In genomic region chr1:27489973-27490741, GRCh38 we compare ENCODE assay signal across 8 cellular contexts. TPM values are rescaled to one million over a fixed set of nuclear protein-coding genes. Genes with fewer than 3 reads are reported as not detected.
DNase-seq lines count a peak whose midpoint lies in the region; ATAC-seq, FAIRE-seq and TF ChIP-seq lines count a peak whose summit lies in the region.

TSS of gene WASF2 (minus strand) at chr1:27490167. CDS start at chr1:27428890, 61,277 bp downstream.

- H3K36me3 ChIP-seq in KOPT-K1 (ENCODE audit: insufficient read depth, low read length) (no peaks in the 10 kb centered on the region), esophagus muscularis mucosa (peaks cover 0 to 4% (median 0%) of the 10 kb centered on the region in 4 donors), muscle layer of duodenum (ENCODE audit: control insufficient read depth in 1 of 2, insufficient read depth in 2 of 2, low read length in 2 of 2) (no peaks in the 10 kb centered on the region)

- no peaks in the 10 kb centered on the region for H3K27me3 Mint-ChIP-seq in activated T-cell treated with anti-CD3 and anti-CD28 coated beads, Interleukin-2, amount 50 U/mL, for 72 hours (ENCODE audit: low read depth)

- no peaks in the 10 kb centered on the region for H3K27me3 ChIP-seq in esophagus muscularis mucosa
- H3K27me3 ChIP-seq in muscle layer of duodenum (ENCODE audit: low read depth, low read length), result no peaks in the 10 kb centered on the region

- ATAC-seq in GM21786 (IDR thresholded peaks at IDR 0.05; ENCODE audit: unreplicated experiment), result peak; percentile 75
- ATAC-seq in activated T-cell treated with anti-CD3 and anti-CD28 coated beads, Interleukin-2, amount 50 U/mL, for 72 hours (replicated peaks in 1 of 2), result peak; percentile 91 to 93

- H3K9me3 ChIP-seq in KOPT-K1 (ENCODE audit: insufficient read depth, low read length, poor library complexity, severe bottlenecking), result no peaks in the 10 kb centered on the region
- H3K9me3 ChIP-seq in esophagus muscularis mucosa, result no peaks in the 10 kb centered on the region
- no peaks in the 10 kb centered on the region for H3K9me3 ChIP-seq in muscle layer of duodenum (ENCODE audit: control insufficient read depth in 1 of 2, low read length in 2 of 2)

- H3K27ac Mint-ChIP-seq in activated T-cell treated with anti-CD3 and anti-CD28 coated beads, Interleukin-2, amount 50 U/mL, for 72 hours, result peak within 1 kb of the TSS; percentile 99

- TF ChIP-seq EP300 in esophagus muscularis mucosa (IDR thresholded peaks at IDR 0.05), result no peak

- peaks cover 5 to 7% of the 10 kb centered on the region in 2 donors for H3K36me3 Mint-ChIP-seq in activated T-cell treated with anti-CD3 and anti-CD28 coated beads, Interleukin-2, amount 50 U/mL, for 72 hours (ENCODE audit: insufficient read depth in 2 of 2)

- DNase-seq in DMS79 (lab: John Stamatoyannopoulos, UW) (peak; percentile 94), RCC 7860 (ENCODE audit: low spot score) (peak; percentile 92), esophagus muscularis mucosa (ENCODE audit: extremely low spot score) (peak; percentile 99)
- peak; percentile 98 for DNase-seq in activated T-cell treated with anti-CD3 and anti-CD28 coated beads, Interleukin-2, amount 50 U/mL, for 72 hours
- peak; percentile 96 for DNase-seq in stimulated activated CD8-positive, alpha-beta memory T cell treated with anti-CD3 and anti-CD28 coated beads, Interleukin-7, amount 100 ng/mL, for 4 hours (ENCODE audit: low read depth in 2 of 2)

- H3K4me1 Mint-ChIP-seq in activated T-cell treated with anti-CD3 and anti-CD28 coated beads, Interleukin-2, amount 50 U/mL, for 72 hours (ENCODE audit: low read depth), result peaks cover 37% of the 10 kb centered on the region

- peak; percentile 95 for TF ChIP-seq POLR2A in esophagus muscularis mucosa (IDR thresholded peaks at IDR 0.05; ENCODE audit: low read depth)

- TF ChIP-seq CTCF in esophagus muscularis mucosa (IDR thresholded peaks at IDR 0.05), result no peak

- FAIRE-seq in RCC 7860 (lab: Jason Lieb, UNC), result peak; percentile 82

- H3K4me1 ChIP-seq in esophagus muscularis mucosa, result peaks cover 46 to 60% (median 53%) of the 10 kb centered on the region in 4 donors
- H3K4me1 ChIP-seq in muscle layer of duodenum (ENCODE audit: control insufficient read depth in 1 of 2, insufficient read depth in 2 of 2, low read length in 2 of 2), result peaks cover 24 to 41% of the 10 kb centered on the region in 2 donors

- H3K27ac ChIP-seq in KOPT-K1 (ENCODE audit: low read depth, low read length, poor library complexity, severe bottlenecking) (peak within 1 kb of the TSS; percentile 90), esophagus muscularis mucosa (replicated peaks in 1 of 4) (peak within 1 kb of the TSS; percentile 96 to 100 (median 98)), muscle layer of duodenum (ENCODE audit: low read length) (peak within 1 kb of the TSS; percentile 98)

- WGBS in esophagus muscularis mucosa, result 1% methylated on average over 35 of the region's 50 CpGs

- H3K9me3 Mint-ChIP-seq in activated T-cell treated with anti-CD3 and anti-CD28 coated beads, Interleukin-2, amount 50 U/mL, for 72 hours, result no peaks in the 10 kb centered on the region

- peak within 1 kb of the TSS; percentile 87 to 99 (median 88) for H3K4me3 ChIP-seq in esophagus muscularis mucosa
- peak within 1 kb of the TSS; percentile 96 to 97 for H3K4me3 ChIP-seq in muscle layer of duodenum (ENCODE audit: low read depth in 1 of 2, low read length in 2 of 2)

- H3K4me3 Mint-ChIP-seq in activated T-cell treated with anti-CD3 and anti-CD28 coated beads, Interleukin-2, amount 50 U/mL, for 72 hours, result peak within 1 kb of the TSS; percentile 97

- intact Hi-C loops in esophagus muscularis mucosa (cut with DNase I), result loop anchor here (5.0 kb wide), 2 partner anchors 53 to 73 kb away; no protein-coding TSS in a partner anchor

RNA-seq across cellular contexts. Expression of gene WASF2, which starts in this region (rescaled TPM):
- 100 to 1,000 TPM; 146 to 197 TPM for total RNA-seq in activated T-cell treated with anti-CD3 and anti-CD28 coated beads, Interleukin-2, amount 50 U/mL, for 72 hours
- 100 to 1,000 TPM in 2 of 4 donors, 10 to 100 TPM in 2; 78.5 to 141 (median 101) TPM for total RNA-seq in esophagus muscularis mucosa

Comparison
In these comparisons a context has a peak if more than half of its experiments do, and no peak if none do; other contexts are left out.
1. Peak in every context shown above with its lines: DNase-seq, ATAC-seq, H3K4me3 ChIP-seq and H3K27ac ChIP-seq.